ENCODE assay signal across 7 cellular contexts in genomic region chr17:68292689-68293040, GRCh38. TPM values are rescaled to one million over a fixed set of nuclear protein-coding genes. Genes with fewer than 3 reads are reported as not detected.
DNase-seq lines count a peak whose midpoint lies in the region; ATAC-seq, FAIRE-seq and TF ChIP-seq lines count a peak whose summit lies in the region.

No MANE protein-coding gene starts in this region.

- TF ChIP-seq POLR2A in NB4 (IDR thresholded peaks at IDR 0.05; ENCODE audit: extremely low read depth, insufficient read length) = no peak
- no peak for TF ChIP-seq POLR2A in endothelial cell of umbilical vein (IDR thresholded peaks at IDR 0.05; ENCODE audit: low read depth, low read length)
- TF ChIP-seq POLR2A in ovary (IDR thresholded peaks at IDR 0.05) = no peak

- H3K36me3 ChIP-seq in endothelial cell of umbilical vein (ENCODE audit: control insufficient read depth in 2 of 2, extremely low read depth in 1 of 2, insufficient read depth in 2 of 2, low read length in 2 of 2) (no peaks in the 10 kb centered on the region), psoas muscle (ENCODE audit: insufficient read depth in 1 of 2, low read depth in 1 of 2) (no peaks in the 10 kb centered on the region), ovary (no peaks in the 10 kb centered on the region)

- no peaks in the 10 kb centered on the region for H3K79me2 ChIP-seq in endothelial cell of umbilical vein (ENCODE audit: control insufficient read depth, insufficient read depth, low read length)

- peak overlapping the region; percentile 90 for H2AFZ ChIP-seq in endothelial cell of umbilical vein (ENCODE audit: low read depth, low read length)

- dilution Hi-C loops in endothelial cell of umbilical vein (cut with MboI; ENCODE audit: extremely low pct_ligation_motif_present, low sequenced_read_pairs) = no loop called here

- peak in 1 of 4 donors; percentile 1 for ATAC-seq in psoas muscle

- TSS peak; percentile 24 for BruUV-seq in endothelial cell of umbilical vein (replicated peaks; lab: Mats Ljungman, UMichigan)

- no peaks in the 10 kb centered on the region for H4K20me1 ChIP-seq in endothelial cell of umbilical vein (replicated peaks; ENCODE audit: control insufficient read depth, extremely low read depth, insufficient read depth, low read length)

- 54 to 66% (median 56%) methylated on average over 9 of the region's 9 CpGs for WGBS in psoas muscle, 3 donors
- WGBS in ovary, 3 donors = 31 to 33% (median 31%) methylated on average over 9 of the region's 9 CpGs

- no peak for FAIRE-seq in endothelial cell of umbilical vein (lab: Jason Lieb, UNC)

- H3K27ac ChIP-seq in endothelial cell of umbilical vein (ENCODE audit: insufficient read depth, low read depth, low read length) = no peak overlapping the region
- H3K27ac ChIP-seq in psoas muscle = peak overlapping the region; percentile 90
- no peak overlapping the region for H3K27ac ChIP-seq in ovary

- H3K4me1 ChIP-seq in endothelial cell of umbilical vein (ENCODE audit: control insufficient read depth, extremely low read depth, insufficient read depth, low read length) (peaks cover 15% of the 10 kb centered on the region), psoas muscle (peaks cover 28% of the 10 kb centered on the region), ovary (ENCODE audit: insufficient read depth) (peaks cover 5% of the 10 kb centered on the region)

- POLR2A ChIA-PET in endothelial cell of umbilical vein (lab: Charles Lee) = interaction anchor here (1.1 kb wide), 2 partner anchors 9 to 12 kb away, joined by 3 read pairs; no protein-coding TSS in a partner anchor

- H3K9me1 ChIP-seq in endothelial cell of umbilical vein (replicated peaks; ENCODE audit: control insufficient read depth, extremely low read depth, insufficient read depth, low read length) = no peaks in the 10 kb centered on the region

- no peak overlapping the region for H3K9ac ChIP-seq in endothelial cell of umbilical vein (replicated peaks; ENCODE audit: extremely low read depth, insufficient read depth, low read length)

- H3K27me3 ChIP-seq in endothelial cell of umbilical vein (ENCODE audit: control insufficient read depth in 2 of 2, insufficient read depth in 2 of 2, low read length in 2 of 2) (no peaks in the 10 kb centered on the region), psoas muscle (ENCODE audit: insufficient read depth in 3 of 3, low read length in 2 of 3) (no peaks in the 10 kb centered on the region), ovary (no peaks in the 10 kb centered on the region)

- TF ChIP-seq EP300 in ovary (IDR thresholded peaks at IDR 0.05) = no peak

- intact Hi-C loops in endothelial cell of umbilical vein (cut with micrococcal nuclease) (loop anchor here (1.0 to 2.0 kb wide), 3 partner anchors 9 to 107 kb away; no protein-coding TSS in a partner anchor), psoas muscle (cut with DNase I) (no loop called here), ovary (cut with DNase I) (no loop called here)

- H3K4me3 ChIP-seq in GM08714 (ENCODE audit: low read length) (peak overlapping the region; percentile 95), NB4 (ENCODE audit: low read depth, low read length) (peak overlapping the region; percentile 72), endothelial cell of umbilical vein (replicated peaks in 1 of 3; ENCODE audit: insufficient read depth in 1 of 3, low read depth in 1 of 3, low read length in 3 of 3) (no peak overlapping the region), psoas muscle (peak overlapping the region; percentile 92), ovary (no peak overlapping the region)

- DNase-seq in NB4 (ENCODE audit: low read depth) (no peak), endothelial cell of umbilical vein (ENCODE audit: low read depth, low spot score) (no peak), psoas muscle (no peak), KG1 (lab: John Stamatoyannopoulos, UW) (no peak), ovary (no peak), midbrain (lab: John Stamatoyannopoulos, UW) (no peak)

- H3K9me3 ChIP-seq in endothelial cell of umbilical vein (replicated peaks; ENCODE audit: control insufficient read depth, insufficient read depth, low read length) (no peaks in the 10 kb centered on the region), psoas muscle (no peaks in the 10 kb centered on the region), ovary (no peaks in the 10 kb centered on the region)

- CTCF ChIA-PET in endothelial cell of umbilical vein (lab: Charles Lee) = interaction anchor here (0.9 to 8.5 kb wide), 7 partner anchors 9 to 144 kb away, joined by 3 to 104 read pairs (median 5); no protein-coding TSS in a partner anchor

- H3K4me2 ChIP-seq in endothelial cell of umbilical vein (ENCODE audit: insufficient read depth, low read length) = peak overlapping the region; percentile 72

- TF ChIP-seq CTCF in NB4 (IDR thresholded peaks at IDR 0.05; ENCODE audit: low read depth, low read length) (no peak), endothelial cell of umbilical vein (IDR thresholded peaks at IDR 0.05; ENCODE audit: extremely low read depth in 1 of 2, insufficient read depth in 1 of 2, low read depth in 1 of 2, low read length in 2 of 2) (peak in 1 of 2 donors; percentile 1), psoas muscle (IDR thresholded peaks at IDR 0.05) (no peak), ovary (IDR thresholded peaks at IDR 0.05) (no peak)

TF ChIP-seq in endothelial cell of umbilical vein, 7 proteins besides CTCF, POLR2A, EP300 and RAD21:
- TF ChIP-seq MYC (IDR thresholded peaks at IDR 0.05; ENCODE audit: low read depth, low read length) = no peak
- TF ChIP-seq FOS (IDR thresholded peaks at IDR 0.05; ENCODE audit: borderline replicate concordance, insufficient read depth, low read length) = no peak
- TF ChIP-seq EZH2 (IDR thresholded peaks at IDR 0.05; ENCODE audit: borderline replicate concordance, low read depth, low read length, severe bottlenecking) = no peak
- no peak for TF ChIP-seq MAX (IDR thresholded peaks at IDR 0.05; ENCODE audit: insufficient read depth, insufficient read length)
- TF ChIP-seq POLR2AphosphoS5 (IDR thresholded peaks at IDR 0.05; ENCODE audit: insufficient read depth, low read depth, low read length) = no peak
- no peak for TF ChIP-seq GATA2 (IDR thresholded peaks at IDR 0.05; ENCODE audit: insufficient read depth, insufficient read length, low read depth, low read length)
- no peak for TF ChIP-seq JUN (IDR thresholded peaks at IDR 0.05; ENCODE audit: borderline replicate concordance, insufficient read depth, insufficient read length, low read depth)

RNA-seq across cellular contexts. Expression of gene ARSG, which starts 1.4 kb away (rescaled TPM):
- total RNA-seq in endothelial cell of umbilical vein (5.1 and 7.0 TPM in 2 replicates), psoas muscle (1 to 10 TPM; 2.1 to 6.1 (median 3.1) TPM), ovary (10 to 100 TPM in 5 of 7 donors, 1 to 10 TPM in 2; 6.7 to 18.5 (median 11.1) TPM)
- polyA plus RNA-seq in endothelial cell of umbilical vein (3.9 TPM in 2 replicates), psoas muscle (1 to 10 TPM; 1.7 to 3.7 (median 1.9) TPM), ovary (10 to 100 TPM in 1 of 2 donors, 1 to 10 TPM in 1; 5.2 to 19.8 TPM)
- 2.7 and 2.8 TPM in 2 replicates for polyA plus RNA-seq in endothelial cell of umbilical vein (2011; cell fraction: cytosol; rRNA removed)
- 6.0 and 6.1 TPM in 2 replicates for polyA plus RNA-seq in endothelial cell of umbilical vein (2011; cell fraction: nucleus; rRNA removed)
- polyA plus RNA-seq in endothelial cell of umbilical vein (2012) = 3.1 and 3.8 TPM in 2 replicates
- 4.8 and 6.7 TPM in 2 replicates for polyA minus RNA-seq in endothelial cell of umbilical vein
- 9.7 TPM for polyA minus RNA-seq in endothelial cell of umbilical vein (2011; cell fraction: cytosol; rRNA and poly(A)+ RNA removed)
- polyA minus RNA-seq in endothelial cell of umbilical vein (2011; cell fraction: nucleus; rRNA and poly(A)+ RNA removed) = 4.3 and 7.6 TPM in 2 replicates

RNA-seq across cellular contexts. Expression of gene SLC16A6, which starts 1.7 kb away (rescaled TPM):
- total RNA-seq in endothelial cell of umbilical vein = 0.74 and 0.91 TPM in 2 replicates
- 0.60 and 0.65 TPM in 2 replicates for polyA plus RNA-seq in endothelial cell of umbilical vein
- 0.24 and 0.34 TPM in 2 replicates for polyA plus RNA-seq in endothelial cell of umbilical vein (2011; cell fraction: cytosol; rRNA removed)
- 0.55 and 0.65 TPM in 2 replicates for polyA plus RNA-seq in endothelial cell of umbilical vein (2011; cell fraction: nucleus; rRNA removed)
- polyA plus RNA-seq in endothelial cell of umbilical vein (2012) = 0.76 and 1.1 TPM in 2 replicates
- polyA minus RNA-seq in endothelial cell of umbilical vein = 2.0 and 2.2 TPM in 2 replicates
- polyA minus RNA-seq in endothelial cell of umbilical vein (2011; cell fraction: cytosol; rRNA and poly(A)+ RNA removed) = 80.2 TPM
- polyA minus RNA-seq in endothelial cell of umbilical vein (2011; cell fraction: nucleus; rRNA and poly(A)+ RNA removed) = 0.67 and 1.2 TPM in 2 replicates
- total RNA-seq in psoas muscle = 10 to 100 TPM in 1 of 4 donors, 1 to 10 TPM in 2, under 1 TPM in 1; 0.82 to 47.7 (median 6.4) TPM
- polyA plus RNA-seq in psoas muscle = 10 to 100 TPM in 1 of 3 donors, under 1 TPM in 2; 0.75 to 31.1 (median 0.86) TPM
- 10 to 100 TPM in 1 of 7 donors, 1 to 10 TPM in 3, under 1 TPM in 3; 0.46 to 11.3 (median 1.4) TPM for total RNA-seq in ovary
- 1 to 10 TPM in 1 of 2 donors, under 1 TPM in 1; 0.12 to 1.1 TPM for polyA plus RNA-seq in ovary

RNA-seq across cellular contexts. Expression of gene AMZ2, which starts 44.8 kb away (rescaled TPM):
- 53.7 and 57.3 TPM in 2 replicates for total RNA-seq in endothelial cell of umbilical vein
- polyA plus RNA-seq in endothelial cell of umbilical vein = 37.0 and 46.7 TPM in 2 replicates
- 51.2 and 52.4 TPM in 2 replicates for polyA plus RNA-seq in endothelial cell of umbilical vein (2011; cell fraction: cytosol; rRNA removed)
- 52.2 and 59.6 TPM in 2 replicates for polyA plus RNA-seq in endothelial cell of umbilical vein (2011; cell fraction: nucleus; rRNA removed)
- polyA plus RNA-seq in endothelial cell of umbilical vein (2012) = 78.2 and 107 TPM in 2 replicates
- 24.3 and 25.3 TPM in 2 replicates for polyA minus RNA-seq in endothelial cell of umbilical vein
- polyA minus RNA-seq in endothelial cell of umbilical vein (2011; cell fraction: cytosol; rRNA and poly(A)+ RNA removed) = 18.4 TPM
- polyA minus RNA-seq in endothelial cell of umbilical vein (2011; cell fraction: nucleus; rRNA and poly(A)+ RNA removed) = 20.9 and 22.9 TPM in 2 replicates
- total RNA-seq in psoas muscle = 100 to 1,000 TPM in 2 of 4 donors, 10 to 100 TPM in 2; 71.6 to 121 (median 91.8) TPM
- 100 to 1,000 TPM in 1 of 3 donors, 10 to 100 TPM in 2; 31.1 to 105 (median 53.6) TPM for polyA plus RNA-seq in psoas muscle
- total RNA-seq in ovary = 10 to 100 TPM; 30.4 to 69.6 (median 61.6) TPM
- 100 to 1,000 TPM in 1 of 2 donors, 10 to 100 TPM in 1; 58.8 to 131 TPM for polyA plus RNA-seq in ovary

Comparison
In these comparisons a context has a peak if more than half of its experiments do, and no peak if none do; other contexts are left out.
1. H3K4me3 ChIP-seq: peak in GM08714 (single experiment), NB4 (single experiment) and psoas muscle (single experiment); none in endothelial cell of umbilical vein (0 of 3) and ovary (single experiment).